In the genomic region with DNA sequence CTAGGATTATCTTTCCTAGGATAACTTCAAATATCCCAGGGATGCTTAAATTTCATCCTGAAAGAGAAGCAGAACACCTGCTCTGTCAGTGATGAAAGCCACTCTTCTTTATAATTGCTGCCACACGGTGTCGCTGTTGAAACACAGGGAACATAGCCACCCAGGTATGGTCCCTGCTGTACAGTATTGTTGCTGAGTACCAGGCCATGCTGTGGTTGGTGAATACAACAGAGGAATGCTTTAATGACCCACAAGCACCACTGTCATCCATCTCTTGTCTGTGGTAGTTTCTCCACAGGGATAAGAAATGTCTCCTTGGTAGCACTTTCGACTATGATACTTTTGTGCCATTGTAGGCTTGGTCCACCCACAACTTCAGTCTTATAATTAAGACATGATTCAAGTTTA, we compare ENCODE assay signal across 8 cellular contexts.
DNase-seq lines count a peak whose midpoint lies in the region; ATAC-seq, FAIRE-seq and TF ChIP-seq lines count a peak whose summit lies in the region.

No MANE protein-coding gene starts in this region.

- no peaks in the 10 kb centered on the region for H3K27me3 ChIP-seq in HepG2 (ENCODE audit: control insufficient read depth in 1 of 2, insufficient read depth in 2 of 2, low read length in 2 of 2)

- BruUV-seq in HepG2 (replicated peaks; lab: Mats Ljungman, UMichigan), result no TSS peak

- 0% methylated on average over 3 of the region's 3 CpGs for WGBS in HepG2 (ENCODE audit: low lambda C conversion rate)

- CTCF ChIA-PET in HepG2 (lab: Yijun Ruan, JAX; ENCODE audit: low intra/inter-chr PET ratio, low total read pairs), result interaction anchor here (1.3 to 4.3 kb wide), 5 partner anchors 111 to 228 kb away, joined by 3 to 53 read pairs (median 7); a partner anchor contains a TSS

- ATAC-seq in HG03039 (IDR thresholded peaks at IDR 0.05; ENCODE audit: unreplicated experiment), result peak; percentile 75
- ATAC-seq in HepG2, result peak; percentile 95

- no peaks in the 10 kb centered on the region for H3K36me3 ChIP-seq in HepG2 (replicated peaks in 1 of 2; ENCODE audit: control insufficient read depth in 1 of 2, insufficient read depth in 2 of 2, low read length in 2 of 2)

- no peak overlapping the region for H3K4me3 ChIP-seq in choroid plexus epithelial cell (ENCODE audit: low read depth, low read length)
- no peak overlapping the region for H3K4me3 ChIP-seq in HepG2 (replicated peaks in 1 of 3; ENCODE audit: insufficient read depth in 1 of 3, low read depth in 2 of 3, low read length in 3 of 3)

- no peaks in the 10 kb centered on the region for H3K79me2 ChIP-seq in HepG2 (ENCODE audit: insufficient read depth, low read length)

- intact Hi-C loops in HepG2 (cut with micrococcal nuclease; ENCODE audit: unreplicated experiment), result loop anchor here (1.0 kb wide), 3 partner anchors 71 to 212 kb away; a partner anchor contains a TSS

- POLR2A ChIA-PET in HepG2 (lab: Yijun Ruan, JAX), result no interaction called here

- H4K20me1 ChIP-seq in HepG2 (ENCODE audit: insufficient read depth, low read length), result no peaks in the 10 kb centered on the region

- H3K9ac ChIP-seq in HepG2 (ENCODE audit: insufficient read depth, low read depth, low read length), result no peak overlapping the region

- TF ChIP-seq CTCF in GM13977 (IDR thresholded peaks at IDR 0.05; ENCODE audit: extremely low read depth, insufficient read depth, missing control alignments), result peak; percentile 81
- TF ChIP-seq CTCF in choroid plexus epithelial cell (conservative IDR thresholded peaks at IDR 0.05; ENCODE audit: low read depth, low read length), result peak; percentile 91
- peak; percentile 86 for TF ChIP-seq CTCF in HepG2 (CRISPR knock-in tag; IDR thresholded peaks at IDR 0.05)

- no peak overlapping the region for H2AFZ ChIP-seq in HepG2 (ENCODE audit: low read length)

- in situ Hi-C loops in GM13977 (cut with MboI; ENCODE audit: low pct_unique_long_range_greater_than_20kb, low sequenced_read_pairs, unreplicated experiment) (loop anchor here (5.0 to 10.0 kb wide), 2 partner anchors 115 to 217 kb away; no protein-coding TSS in a partner anchor), HepG2 (cut with HindIII; ENCODE audit: extremely low pct_ligation_motif_present, low pct_unique_long_range_greater_than_20kb) (loop anchor here (5.0 to 25.0 kb wide), 3 partner anchors 115 to 205 kb away; no protein-coding TSS in a partner anchor)

- no peaks in the 10 kb centered on the region for H3K9me3 ChIP-seq in HepG2 (ENCODE audit: low read length)

- H3K4me1 ChIP-seq in HepG2 (ENCODE audit: insufficient read depth, low read length), result no peaks in the 10 kb centered on the region

- peak; percentile 15 for DNase-seq in 8988T
- DNase-seq in GM13977 (ENCODE audit: low spot score), result peak; percentile 52
- peak; percentile 75 for DNase-seq in NCI-H2196 (lab: John Stamatoyannopoulos, UW; ENCODE audit: unreplicated experiment)
- peak; percentile 37 for DNase-seq in activated CD4-positive, alpha-beta T cell treated with anti-CD3 and anti-CD28 coated beads for 1 hour
- DNase-seq in choroid plexus epithelial cell (ENCODE audit: low read depth), result peak; percentile 71
- peak; percentile 55 for DNase-seq in HepG2 (ENCODE audit: low spot score)
- DNase-seq in stimulated activated CD4-positive, alpha-beta T cell treated with anti-CD3 and anti-CD28 coated beads, TNF-alpha, amount 100 ng/mL, for 4 hours (ENCODE audit: low read depth in 3 of 3), result peak; percentile 34 to 44 (median 42)

- no peak for TF ChIP-seq POLR2A in HepG2 (IDR thresholded peaks at IDR 0.05; ENCODE audit: insufficient read depth in 1 of 2, low read depth in 2 of 2, low read length in 2 of 2)

- TF ChIP-seq EP300 in HepG2 (IDR thresholded peaks at IDR 0.05; ENCODE audit: low read depth in 2 of 2, low read length in 2 of 2), result no peak
- no peak for TF ChIP-seq EP300 in HepG2 (CRISPR knock-in tag; IDR thresholded peaks at IDR 0.05; ENCODE audit: borderline replicate concordance)

- H3K27ac ChIP-seq in HepG2 (ENCODE audit: extremely low read length, insufficient read depth, low read length), result no peak overlapping the region

- TF ChIP-seq RAD21 in HepG2 (CRISPR knock-in tag; IDR thresholded peaks at IDR 0.05), result peak; percentile 60

- peak; percentile 87 for FAIRE-seq in HepG2 (lab: Jason Lieb, UNC)

- H3K4me2 ChIP-seq in HepG2 (ENCODE audit: low read depth, low read length), result no peak overlapping the region

TF ChIP-seq in HepG2, 621 proteins besides CTCF, POLR2A, EP300 and RAD21:
- TF ChIP-seq ZNF746 (CRISPR knock-in tag; IDR thresholded peaks at IDR 0.05) (no peak), MIXL1 (CRISPR knock-in tag; IDR thresholded peaks at IDR 0.05) (peak; percentile 61; the same call in 1 of the 2 replicates), SMC3 (IDR thresholded peaks at IDR 0.05; ENCODE audit: low read length) (peak; percentile 90), TEAD3 (CRISPR knock-in tag; optimal IDR thresholded peaks at IDR 0.05; ENCODE audit: borderline replicate concordance) (peak; percentile 54), STAG1 (CRISPR knock-in tag; IDR thresholded peaks at IDR 0.05) (peak; percentile 81), ZNF468 (CRISPR knock-in tag; IDR thresholded peaks at IDR 0.05) (no peak)

Comparison
In these comparisons a context has a peak if more than half of its experiments do, and no peak if none do; other contexts are left out.
1. DNase-seq: peak in every context shown above with its lines; median percentile 75 in NCI-H2196; 71 in choroid plexus epithelial cell; 55 in HepG2; 52 in GM13977; 42 in stimulated activated CD4-positive, alpha-beta T cell treated with anti-CD3 and anti-CD28 coated beads, TNF-alpha, amount 100 ng/mL, for 4 hours; 37 in activated CD4-positive, alpha-beta T cell treated with anti-CD3 and anti-CD28 coated beads for 1 hour; 15 in 8988T.